ENCODE assay signal across 9 cellular contexts in genomic region chr5:522899-523657, GRCh38. TPM values are rescaled to one million over a fixed set of nuclear protein-coding genes. Genes with fewer than 3 reads are reported as not detected.
DNase-seq lines count a peak whose midpoint lies in the region; ATAC-seq and TF ChIP-seq lines count a peak whose summit lies in the region.
"Had no signal": no experiment of that assay in that cellular context is flagged by ENCODE, and none has a peak within 500 bp of the region (broad histone marks: within the 10 kb centered on the region; RNA-seq: fewer than 3 reads in every experiment).

No MANE protein-coding gene starts in this region.

- 5 to 6% methylated on average over 30 of the region's 30 CpGs for WGBS in thyroid gland, 2 donors

- H3K36me3 ChIP-seq in left ventricle myocardium inferior, result no peaks in the 10 kb centered on the region
- no peaks in the 10 kb centered on the region for H3K36me3 ChIP-seq in iPS-20b (ENCODE audit: insufficient read depth, low read depth, low read length)
- H3K36me3 ChIP-seq in thyroid gland, result no peaks in the 10 kb centered on the region

- no peak overlapping the region for H3K9ac ChIP-seq in iPS-20b (ENCODE audit: low read depth, low read length)

- intact Hi-C loops in left ventricle myocardium inferior (cut with micrococcal nuclease), result no loop called here
- intact Hi-C loops in left ventricle myocardium superior (cut with micrococcal nuclease), result no loop called here
- intact Hi-C loops in thyroid gland (cut with DNase I), result no loop called here

- H3K4me3 ChIP-seq in left ventricle myocardium inferior, result peak overlapping the region; percentile 51
- H3K4me3 ChIP-seq in iPS-20b (ENCODE audit: low read length), result peak overlapping the region; percentile 53; the same call in 1 of the 2 replicates
- no peak overlapping the region for H3K4me3 ChIP-seq in thyroid gland (replicated peaks in 1 of 3)

- H3K27me3 ChIP-seq in left ventricle myocardium inferior (ENCODE audit: low read depth) (peaks cover 100% of the 10 kb centered on the region), iPS-20b (ENCODE audit: insufficient read depth, low read length) (peaks cover 71% of the 10 kb centered on the region), thyroid gland (peaks cover 32% of the 10 kb centered on the region)

- H3K9me3 ChIP-seq in left ventricle myocardium inferior (replicated peaks), result no peaks in the 10 kb centered on the region
- no peaks in the 10 kb centered on the region for H3K9me3 ChIP-seq in iPS-20b (ENCODE audit: insufficient read depth, low read depth, low read length)
- no peaks in the 10 kb centered on the region for H3K9me3 ChIP-seq in thyroid gland

- DNase-seq in left ventricle myocardium inferior, result no peak
- no peak for DNase-seq in left ventricle myocardium superior
- peak; percentile 95 for DNase-seq in NCI-H510A treated with DMSO at 0.1 percent for 48 hours (lab: John Stamatoyannopoulos, UW)
- peak; percentile 17 to 34 for DNase-seq in thyroid gland
- DNase-seq in stimulated activated CD4-positive, alpha-beta T cell treated with anti-CD3 and anti-CD28 coated beads, Interleukin-2, amount 100 ng/mL, for 24 hours, result no peak
- DNase-seq in foreskin melanocyte, result no peak
- no peak for DNase-seq in cortex of kidney (lab: John Stamatoyannopoulos, UW)
- DNase-seq: activated CD4-positive, alpha-beta T cell treated with anti-CD3 and anti-CD28 coated beads for 36 hours had no signal

- TF ChIP-seq CTCF in left ventricle myocardium inferior (IDR thresholded peaks at IDR 0.05; ENCODE audit: borderline replicate concordance), result no peak
- no peak for TF ChIP-seq CTCF in thyroid gland (IDR thresholded peaks at IDR 0.05)

- H3K4me1 ChIP-seq in left ventricle myocardium inferior (peaks cover 15% of the 10 kb centered on the region), iPS-20b (ENCODE audit: insufficient read depth, low read length) (no peaks in the 10 kb centered on the region; the same call in 1 of the 2 replicates), thyroid gland (peaks cover 10 to 15% of the 10 kb centered on the region in 2 donors)

- H3K27ac ChIP-seq in left ventricle myocardium inferior (replicated peaks), result no peak overlapping the region
- no peak overlapping the region for H3K27ac ChIP-seq in iPS-20b (ENCODE audit: low read length)
- H3K27ac ChIP-seq in thyroid gland, result no peak overlapping the region

- no peak for TF ChIP-seq POLR2A in thyroid gland (IDR thresholded peaks at IDR 0.05)

- no peak for ATAC-seq in left ventricle myocardium superior
- ATAC-seq: activated CD4-positive, alpha-beta T cell treated with anti-CD3 and anti-CD28 coated beads for 36 hours had no signal

RNA-seq across cellular contexts. Expression of gene SLC9A3, which starts 1.2 kb away (rescaled TPM):
- total RNA-seq in left ventricle myocardium inferior (0.91 TPM), left ventricle myocardium superior (1.3 TPM), thyroid gland (1 to 10 TPM; 5.9 to 8.2 (median 7.6) TPM)

Comparison
In these comparisons a context has a peak if more than half of its experiments do, and no peak if none do; other contexts are left out.
1. DNase-seq: peak in NCI-H510A treated with DMSO at 0.1 percent for 48 hours (single experiment) and thyroid gland (2 of 2); none in left ventricle myocardium inferior (single experiment), left ventricle myocardium superior (single experiment), stimulated activated CD4-positive, alpha-beta T cell treated with anti-CD3 and anti-CD28 coated beads, Interleukin-2, amount 100 ng/mL, for 24 hours (0 of 2), foreskin melanocyte (single experiment) and cortex of kidney (single experiment).
2. H3K4me3 ChIP-seq: peak in left ventricle myocardium inferior (single experiment) and iPS-20b (single experiment); none in thyroid gland (0 of 3).